Comparison of ENCODE assay signal across 2 cellular contexts in genomic region chr10:79246209-79246581, GRCh38.
TF ChIP-seq lines count a peak whose summit lies in the region.

No MANE protein-coding gene starts in this region.

TF ChIP-seq in HepG2, 621 proteins besides CTCF, POLR2A, EP300 and RAD21 (continued from another document and continues in another):
- TF ChIP-seq, protein P1, sequence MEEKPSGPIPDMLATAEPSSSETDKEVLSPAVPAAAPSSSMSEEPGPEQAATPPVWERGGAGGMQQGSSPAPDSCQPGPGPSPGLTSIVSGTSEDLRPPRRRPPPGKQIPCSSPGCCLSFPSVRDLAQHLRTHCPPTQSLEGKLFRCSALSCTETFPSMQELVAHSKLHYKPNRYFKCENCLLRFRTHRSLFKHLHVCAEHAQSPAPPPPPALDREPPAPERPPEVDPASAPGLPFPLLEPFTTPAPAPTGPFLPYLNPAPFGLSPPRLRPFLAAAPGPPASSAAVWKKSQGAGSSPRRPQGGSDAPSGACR (CRISPR knock-in tag; IDR thresholded peaks at IDR 0.05): no peak
- no peak for TF ChIP-seq HNF1A (IDR thresholded peaks at IDR 0.05; ENCODE audit: low read depth)
- TF ChIP-seq HNF1A (CRISPR knock-in tag; IDR thresholded peaks at IDR 0.05; ENCODE audit: borderline replicate concordance): no peak
- no peak for TF ChIP-seq MLXIP (CRISPR knock-in tag; IDR thresholded peaks at IDR 0.05; ENCODE audit: borderline replicate concordance)
- no peak for TF ChIP-seq ZNF256 (CRISPR knock-in tag; conservative IDR thresholded peaks at IDR 0.05)
- TF ChIP-seq, protein P2, sequence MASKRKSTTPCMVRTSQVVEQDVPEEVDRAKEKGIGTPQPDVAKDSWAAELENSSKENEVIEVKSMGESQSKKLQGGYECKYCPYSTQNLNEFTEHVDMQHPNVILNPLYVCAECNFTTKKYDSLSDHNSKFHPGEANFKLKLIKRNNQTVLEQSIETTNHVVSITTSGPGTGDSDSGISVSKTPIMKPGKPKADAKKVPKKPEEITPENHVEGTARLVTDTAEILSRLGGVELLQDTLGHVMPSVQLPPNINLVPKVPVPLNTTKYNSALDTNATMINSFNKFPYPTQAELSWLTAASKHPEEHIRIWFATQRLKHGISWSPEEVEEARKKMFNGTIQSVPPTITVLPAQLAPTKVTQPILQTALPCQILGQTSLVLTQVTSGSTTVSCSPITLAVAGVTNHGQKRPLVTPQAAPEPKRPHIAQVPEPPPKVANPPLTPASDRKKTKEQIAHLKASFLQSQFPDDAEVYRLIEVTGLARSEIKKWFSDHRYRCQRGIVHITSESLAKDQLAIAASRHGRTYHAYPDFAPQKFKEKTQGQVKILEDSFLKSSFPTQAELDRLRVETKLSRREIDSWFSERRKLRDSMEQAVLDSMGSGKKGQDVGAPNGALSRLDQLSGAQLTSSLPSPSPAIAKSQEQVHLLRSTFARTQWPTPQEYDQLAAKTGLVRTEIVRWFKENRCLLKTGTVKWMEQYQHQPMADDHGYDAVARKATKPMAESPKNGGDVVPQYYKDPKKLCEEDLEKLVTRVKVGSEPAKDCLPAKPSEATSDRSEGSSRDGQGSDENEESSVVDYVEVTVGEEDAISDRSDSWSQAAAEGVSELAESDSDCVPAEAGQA (IDR thresholded peaks at IDR 0.05; ENCODE audit: low read depth): no peak
- TF ChIP-seq, protein P2 (CRISPR knock-in tag; IDR thresholded peaks at IDR 0.05; ENCODE audit: borderline replicate concordance): no peak
- no peak for TF ChIP-seq KLF9 (CRISPR knock-in tag; IDR thresholded peaks at IDR 0.05; ENCODE audit: low read depth)

TF ChIP-seq in neural cell, 6 proteins besides CTCF, POLR2A, EP300 and RAD21 (continued from another document):
- no peak for TF ChIP-seq REST (IDR thresholded peaks at IDR 0.05; ENCODE audit: borderline replicate concordance)
- TF ChIP-seq MXI1 (conservative IDR thresholded peaks at IDR 0.05; ENCODE audit: poor library complexity, severe bottlenecking): no peak
- no peak for TF ChIP-seq SMC3 (conservative IDR thresholded peaks at IDR 0.05; ENCODE audit: poor library complexity)
- no peak for TF ChIP-seq EZH2 (IDR thresholded peaks at IDR 0.05; ENCODE audit: borderline replicate concordance, insufficient read depth, low read length, poor library complexity, severe bottlenecking)
TF ChIP-seq in neural cell: peak in this region for 0.
